Comparison of ENCODE assay signal across 3 cellular contexts in the genomic region with DNA sequence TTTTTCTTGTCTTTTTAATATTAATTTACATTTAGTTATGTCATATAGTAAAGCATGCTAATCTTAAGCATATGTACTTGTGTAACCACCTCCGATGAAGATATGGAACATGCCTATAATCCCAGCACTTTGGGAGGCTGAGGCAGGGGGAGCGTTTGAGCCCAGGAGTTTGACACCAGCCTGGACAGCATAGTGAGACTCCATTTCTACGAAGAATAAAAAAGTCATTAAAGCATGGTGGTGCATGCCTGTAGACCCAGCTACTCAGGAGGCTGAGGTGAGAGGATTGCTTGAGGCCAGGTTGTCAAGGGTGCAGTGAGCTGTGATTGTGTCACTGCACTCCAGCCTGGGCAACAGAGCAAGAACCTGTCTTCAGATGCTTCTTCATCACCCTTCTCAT.
TF ChIP-seq lines count a peak whose summit lies in the region.

No MANE protein-coding gene starts in this region.

TF ChIP-seq in HepG2, 621 proteins besides CTCF, POLR2A, EP300 and RAD21:
- TF ChIP-seq ZNF724P (CRISPR knock-in tag; IDR thresholded peaks at IDR 0.05; ENCODE audit: borderline replicate concordance) = no peak
- TF ChIP-seq JUNB (CRISPR knock-in tag; IDR thresholded peaks at IDR 0.05; ENCODE audit: borderline replicate concordance) = no peak
- TF ChIP-seq TRIM24 (CRISPR knock-in tag; IDR thresholded peaks at IDR 0.05) = no peak
- TF ChIP-seq ZFP36L2 (CRISPR knock-in tag; IDR thresholded peaks at IDR 0.05) = no peak
- TF ChIP-seq, protein P1, sequence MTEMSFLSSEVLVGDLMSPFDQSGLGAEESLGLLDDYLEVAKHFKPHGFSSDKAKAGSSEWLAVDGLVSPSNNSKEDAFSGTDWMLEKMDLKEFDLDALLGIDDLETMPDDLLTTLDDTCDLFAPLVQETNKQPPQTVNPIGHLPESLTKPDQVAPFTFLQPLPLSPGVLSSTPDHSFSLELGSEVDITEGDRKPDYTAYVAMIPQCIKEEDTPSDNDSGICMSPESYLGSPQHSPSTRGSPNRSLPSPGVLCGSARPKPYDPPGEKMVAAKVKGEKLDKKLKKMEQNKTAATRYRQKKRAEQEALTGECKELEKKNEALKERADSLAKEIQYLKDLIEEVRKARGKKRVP (CRISPR knock-in tag; IDR thresholded peaks at IDR 0.05) = no peak
- TF ChIP-seq GATAD1 (CRISPR knock-in tag; IDR thresholded peaks at IDR 0.05) = no peak
- TF ChIP-seq, protein P2, sequence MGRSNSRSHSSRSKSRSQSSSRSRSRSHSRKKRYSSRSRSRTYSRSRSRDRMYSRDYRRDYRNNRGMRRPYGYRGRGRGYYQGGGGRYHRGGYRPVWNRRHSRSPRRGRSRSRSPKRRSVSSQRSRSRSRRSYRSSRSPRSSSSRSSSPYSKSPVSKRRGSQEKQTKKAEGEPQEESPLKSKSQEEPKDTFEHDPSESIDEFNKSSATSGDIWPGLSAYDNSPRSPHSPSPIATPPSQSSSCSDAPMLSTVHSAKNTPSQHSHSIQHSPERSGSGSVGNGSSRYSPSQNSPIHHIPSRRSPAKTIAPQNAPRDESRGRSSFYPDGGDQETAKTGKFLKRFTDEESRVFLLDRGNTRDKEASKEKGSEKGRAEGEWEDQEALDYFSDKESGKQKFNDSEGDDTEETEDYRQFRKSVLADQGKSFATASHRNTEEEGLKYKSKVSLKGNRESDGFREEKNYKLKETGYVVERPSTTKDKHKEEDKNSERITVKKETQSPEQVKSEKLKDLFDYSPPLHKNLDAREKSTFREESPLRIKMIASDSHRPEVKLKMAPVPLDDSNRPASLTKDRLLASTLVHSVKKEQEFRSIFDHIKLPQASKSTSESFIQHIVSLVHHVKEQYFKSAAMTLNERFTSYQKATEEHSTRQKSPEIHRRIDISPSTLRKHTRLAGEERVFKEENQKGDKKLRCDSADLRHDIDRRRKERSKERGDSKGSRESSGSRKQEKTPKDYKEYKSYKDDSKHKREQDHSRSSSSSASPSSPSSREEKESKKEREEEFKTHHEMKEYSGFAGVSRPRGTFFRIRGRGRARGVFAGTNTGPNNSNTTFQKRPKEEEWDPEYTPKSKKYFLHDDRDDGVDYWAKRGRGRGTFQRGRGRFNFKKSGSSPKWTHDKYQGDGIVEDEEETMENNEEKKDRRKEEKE (IDR thresholded peaks at IDR 0.05) = no peak
- TF ChIP-seq REL (CRISPR knock-in tag; conservative IDR thresholded peaks at IDR 0.05) = no peak
- peak; percentile 79 for TF ChIP-seq ZNF121 (CRISPR knock-in tag; IDR thresholded peaks at IDR 0.05)
TF ChIP-seq in HepG2: peak in this region for 1.

TF ChIP-seq in IMR-90, 13 proteins besides CTCF, POLR2A, EP300 and RAD21:
- TF ChIP-seq, protein P3, sequence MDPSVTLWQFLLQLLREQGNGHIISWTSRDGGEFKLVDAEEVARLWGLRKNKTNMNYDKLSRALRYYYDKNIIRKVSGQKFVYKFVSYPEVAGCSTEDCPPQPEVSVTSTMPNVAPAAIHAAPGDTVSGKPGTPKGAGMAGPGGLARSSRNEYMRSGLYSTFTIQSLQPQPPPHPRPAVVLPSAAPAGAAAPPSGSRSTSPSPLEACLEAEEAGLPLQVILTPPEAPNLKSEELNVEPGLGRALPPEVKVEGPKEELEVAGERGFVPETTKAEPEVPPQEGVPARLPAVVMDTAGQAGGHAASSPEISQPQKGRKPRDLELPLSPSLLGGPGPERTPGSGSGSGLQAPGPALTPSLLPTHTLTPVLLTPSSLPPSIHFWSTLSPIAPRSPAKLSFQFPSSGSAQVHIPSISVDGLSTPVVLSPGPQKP (IDR thresholded peaks at IDR 0.05; ENCODE audit: borderline replicate concordance, low read depth, low read length) = no peak
- TF ChIP-seq NFE2L2 (IDR thresholded peaks at IDR 0.05; ENCODE audit: low read depth, low read length) (no peak), USF2 (IDR thresholded peaks at IDR 0.05; ENCODE audit: low read depth, low read length) (no peak), MAZ (IDR thresholded peaks at IDR 0.05; ENCODE audit: borderline replicate concordance, low read depth, low read length) (no peak), MXI1 (IDR thresholded peaks at IDR 0.05; ENCODE audit: borderline replicate concordance, low read depth, low read length) (no peak), MAFK (IDR thresholded peaks at IDR 0.05; ENCODE audit: low read depth, low read length) (no peak), CEBPB (IDR thresholded peaks at IDR 0.05; ENCODE audit: low read depth, low read length) (no peak)

TF ChIP-seq in WTC11, 78 proteins besides CTCF, POLR2A, EP300 and RAD21:
- TF ChIP-seq ZNF416 (CRISPR knock-in tag; IDR thresholded peaks at IDR 0.05) (no peak), ZBTB21 (CRISPR knock-in tag; IDR thresholded peaks at IDR 0.05; ENCODE audit: borderline replicate concordance) (no peak), ZSCAN18 (CRISPR knock-in tag; IDR thresholded peaks at IDR 0.05) (no peak), ZNF121 (CRISPR knock-in tag; IDR thresholded peaks at IDR 0.05) (peak; percentile 66; the same call in 1 of the 2 replicates)
- TF ChIP-seq, protein P4, sequence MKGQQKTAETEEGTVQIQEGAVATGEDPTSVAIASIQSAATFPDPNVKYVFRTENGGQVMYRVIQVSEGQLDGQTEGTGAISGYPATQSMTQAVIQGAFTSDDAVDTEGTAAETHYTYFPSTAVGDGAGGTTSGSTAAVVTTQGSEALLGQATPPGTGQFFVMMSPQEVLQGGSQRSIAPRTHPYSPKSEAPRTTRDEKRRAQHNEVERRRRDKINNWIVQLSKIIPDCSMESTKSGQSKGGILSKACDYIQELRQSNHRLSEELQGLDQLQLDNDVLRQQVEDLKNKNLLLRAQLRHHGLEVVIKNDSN (CRISPR knock-in tag; IDR thresholded peaks at IDR 0.05) = no peak
